ENCODE assay signal across 8 cellular contexts in the genomic region with DNA sequence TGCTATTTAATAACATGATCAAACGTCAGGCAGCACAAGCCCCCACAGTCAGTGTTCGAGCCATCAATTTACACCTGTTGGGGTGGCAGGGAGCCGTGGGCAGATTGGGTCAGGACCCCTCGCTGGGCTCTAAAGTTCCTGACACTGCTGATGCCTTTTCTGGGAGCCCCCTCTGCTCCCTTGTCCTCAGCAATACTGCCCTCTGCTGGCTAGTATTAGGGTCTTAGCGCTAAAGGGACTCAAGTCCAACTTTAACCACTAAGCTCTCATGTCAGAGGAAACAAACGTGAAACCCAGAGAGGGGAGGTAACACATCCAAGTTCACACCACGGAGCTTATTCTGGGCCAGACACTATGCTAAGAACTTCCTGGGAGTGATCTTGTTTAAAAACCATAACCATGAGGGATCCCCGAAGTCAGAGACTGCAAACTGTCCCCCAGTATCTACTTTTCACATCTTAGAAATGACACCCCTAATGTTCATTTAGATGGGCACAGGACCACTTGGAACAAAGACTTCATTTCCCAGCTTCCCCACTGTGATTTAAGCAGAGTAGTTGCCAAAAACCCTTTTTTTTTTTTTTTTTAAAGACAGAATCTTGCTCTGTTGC. TPM values are rescaled to one million over a fixed set of nuclear protein-coding genes. Genes with fewer than 3 reads are reported as not detected.
DNase-seq lines count a peak whose midpoint lies in the region; ATAC-seq and TF ChIP-seq lines count a peak whose summit lies in the region.

No MANE protein-coding gene starts in this region.

- ATAC-seq in GM21360 (IDR thresholded peaks at IDR 0.05; ENCODE audit: unreplicated experiment): no peak

- peaks cover 2% of the 10 kb centered on the region; the same call in 1 of the 2 replicates for H3K4me1 ChIP-seq in Karpas-422 (ENCODE audit: low read length)

- H3K79me2 ChIP-seq in Karpas-422 (ENCODE audit: low read length): no peaks in the 10 kb centered on the region

- H3K4me1 Mint-ChIP-seq in endothelial cell (ENCODE audit: unreplicated experiment): peaks cover 11% of the 10 kb centered on the region

- H4K20me1 ChIP-seq in Karpas-422 (ENCODE audit: insufficient read depth, low read depth, low read length): no peaks in the 10 kb centered on the region

- peak; percentile 70 for TF ChIP-seq CTCF in endothelial cell (IDR thresholded peaks at IDR 0.05; ENCODE audit: unreplicated experiment)

- H3K36me3 ChIP-seq in Karpas-422 (ENCODE audit: insufficient read depth, low read length): peaks cover 8% of the 10 kb centered on the region; the same call in 1 of the 2 replicates
- peaks cover 20% of the 10 kb centered on the region; the same call in 1 of the 2 replicates for H3K36me3 ChIP-seq in SK-N-MC (ENCODE audit: insufficient read depth, low read length)

- no peaks in the 10 kb centered on the region for H3K9me3 Mint-ChIP-seq in endothelial cell (ENCODE audit: unreplicated experiment)

- H3K4me3 Mint-ChIP-seq in endothelial cell (ENCODE audit: unreplicated experiment): no peak overlapping the region

- H3K4me3 ChIP-seq in Karpas-422 (ENCODE audit: low read length) (no peak overlapping the region), SK-N-MC (no peak overlapping the region)

- no peak overlapping the region for H3K27ac ChIP-seq in Karpas-422 (ENCODE audit: low read length)
- H3K27ac ChIP-seq in SK-N-MC: no peak overlapping the region

- no peak overlapping the region for H3K9ac ChIP-seq in Karpas-422 (ENCODE audit: low read length)
- no peak overlapping the region for H3K9ac ChIP-seq in SK-N-MC (ENCODE audit: insufficient read length)

- no peak overlapping the region for H3K4me2 ChIP-seq in Karpas-422 (ENCODE audit: low read depth, low read length, poor library complexity, severe bottlenecking)

- H3K9me3 ChIP-seq in Karpas-422 (ENCODE audit: low read length): no peaks in the 10 kb centered on the region
- H3K9me3 ChIP-seq in SK-N-MC (ENCODE audit: low read depth, low read length): no peaks in the 10 kb centered on the region

- 0 out of 2 replicates have a peak overlapping the region, but pooled peaks have one; percentile 6 for H2AFZ ChIP-seq in Karpas-422 (ENCODE audit: low read length)

- no peaks in the 10 kb centered on the region for H3K9me2 ChIP-seq in Karpas-422 (replicated peaks; ENCODE audit: insufficient read depth, low read length)

- no peak overlapping the region for H3K27ac Mint-ChIP-seq in endothelial cell (ENCODE audit: unreplicated experiment)

- peaks cover 2% of the 10 kb centered on the region for H3K27me3 Mint-ChIP-seq in endothelial cell (ENCODE audit: unreplicated experiment)

- H3K27me3 ChIP-seq in Karpas-422 (ENCODE audit: low read length): no peaks in the 10 kb centered on the region

- peaks cover 21% of the 10 kb centered on the region for H3K36me3 Mint-ChIP-seq in endothelial cell (ENCODE audit: low read depth, unreplicated experiment)

- DNase-seq in activated CD4-positive, alpha-beta T cell treated with anti-CD3 and anti-CD28 coated beads for 48 hours: peak; percentile 48
- DNase-seq in activated CD4-positive, alpha-beta T cell treated with anti-CD3 and anti-CD28 coated beads, Interleukin-2, amount 50 U/mL, for 4 hours: no peak
- DNase-seq in Karpas-422 (peak; percentile 93), SK-N-MC (ENCODE audit: low read depth, low spot score) (peak; percentile 30), endothelial cell (ENCODE audit: low spot score) (peak; percentile 72), myocyte (ENCODE audit: low read depth) (peak; percentile 71), NCI-H1048 (lab: John Stamatoyannopoulos, UW) (no peak)

RNA-seq across cellular contexts. Expression of a gene that starts 20.4 kb away (rescaled TPM):
- 18.0 and 26.4 TPM in 2 replicates for total RNA-seq in Karpas-422 (2014; rRNA removed; shearing (Covaris generic); ENCODE audit: low replicate concordance)
- total RNA-seq in endothelial cell (ENCODE audit: unreplicated experiment) (17.2 TPM), myocyte (11.4 and 12.9 TPM in 2 replicates)
- 14.1 TPM for polyA plus RNA-seq in myocyte (2012)

RNA-seq across cellular contexts. Expression of a gene that starts 31.5 kb away (rescaled TPM):
- total RNA-seq in Karpas-422 (2014; rRNA removed; shearing (Covaris generic); ENCODE audit: low replicate concordance): 14.9 and 16.2 TPM in 2 replicates
- 1.7 TPM for total RNA-seq in endothelial cell (ENCODE audit: unreplicated experiment)
- 0.05 and 0.32 TPM in 2 replicates for total RNA-seq in myocyte
- polyA plus RNA-seq in myocyte (2012): 0.78 TPM

Comparison
In these comparisons a context has a peak if more than half of its experiments do, and no peak if none do; other contexts are left out.
1. DNase-seq: peak in activated CD4-positive, alpha-beta T cell treated with anti-CD3 and anti-CD28 coated beads for 48 hours (single experiment), Karpas-422 (single experiment), SK-N-MC (single experiment), endothelial cell (single experiment) and myocyte (single experiment); none in activated CD4-positive, alpha-beta T cell treated with anti-CD3 and anti-CD28 coated beads, Interleukin-2, amount 50 U/mL, for 4 hours (0 of 2) and NCI-H1048 (single experiment).